In genomic region chr4:103162176-103162575, GRCh38 we compare ENCODE assay signal across 3 cellular contexts.
A peak's percentile ranks its signal among the peaks of the same experiment; 100 is the strongest.
TF ChIP-seq lines count a peak whose summit lies in the region.

No MANE protein-coding gene starts in this region.

TF ChIP-seq in SK-N-SH, 30 proteins besides CTCF, POLR2A, EP300 and RAD21:
- TF ChIP-seq, protein P1, sequence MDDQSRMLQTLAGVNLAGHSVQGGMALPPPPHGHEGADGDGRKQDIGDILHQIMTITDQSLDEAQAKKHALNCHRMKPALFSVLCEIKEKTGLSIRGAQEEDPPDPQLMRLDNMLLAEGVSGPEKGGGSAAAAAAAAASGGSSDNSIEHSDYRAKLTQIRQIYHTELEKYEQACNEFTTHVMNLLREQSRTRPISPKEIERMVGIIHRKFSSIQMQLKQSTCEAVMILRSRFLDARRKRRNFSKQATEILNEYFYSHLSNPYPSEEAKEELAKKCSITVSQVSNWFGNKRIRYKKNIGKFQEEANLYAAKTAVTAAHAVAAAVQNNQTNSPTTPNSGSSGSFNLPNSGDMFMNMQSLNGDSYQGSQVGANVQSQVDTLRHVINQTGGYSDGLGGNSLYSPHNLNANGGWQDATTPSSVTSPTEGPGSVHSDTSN (IDR thresholded peaks at IDR 0.05), result no peak
- TF ChIP-seq, protein P2, sequence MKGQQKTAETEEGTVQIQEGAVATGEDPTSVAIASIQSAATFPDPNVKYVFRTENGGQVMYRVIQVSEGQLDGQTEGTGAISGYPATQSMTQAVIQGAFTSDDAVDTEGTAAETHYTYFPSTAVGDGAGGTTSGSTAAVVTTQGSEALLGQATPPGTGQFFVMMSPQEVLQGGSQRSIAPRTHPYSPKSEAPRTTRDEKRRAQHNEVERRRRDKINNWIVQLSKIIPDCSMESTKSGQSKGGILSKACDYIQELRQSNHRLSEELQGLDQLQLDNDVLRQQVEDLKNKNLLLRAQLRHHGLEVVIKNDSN (IDR thresholded peaks at IDR 0.05; ENCODE audit: borderline replicate concordance, low read depth), result no peak
- TF ChIP-seq MAX (IDR thresholded peaks at IDR 0.05; ENCODE audit: low read depth) (no peak), RXRA (IDR thresholded peaks at IDR 0.05; ENCODE audit: borderline replicate concordance, low read depth) (no peak), FOSL2 (IDR thresholded peaks at IDR 0.05; ENCODE audit: borderline replicate concordance, low read depth) (no peak), TCF12 (IDR thresholded peaks at IDR 0.05) (no peak), POLR2AphosphoS5 (IDR thresholded peaks at IDR 0.05; ENCODE audit: low read depth, low read length) (no peak), TEAD4 (IDR thresholded peaks at IDR 0.05; ENCODE audit: borderline replicate concordance, insufficient read depth) (no peak), MEF2A (IDR thresholded peaks at IDR 0.05; ENCODE audit: borderline replicate concordance, low read depth) (no peak), GATA2 (CRISPR knock-in tag; IDR thresholded peaks at IDR 0.05) (no peak), MXI1 (IDR thresholded peaks at IDR 0.05; ENCODE audit: low read depth, low read length) (no peak)

TF ChIP-seq in SK-N-SH treated with all-trans-retinoic acid at 6 μM for 48 hours, 23 proteins besides CTCF, POLR2A, EP300 and RAD21:
- TF ChIP-seq GLIS3 (CRISPR knock-in tag; IDR thresholded peaks at IDR 0.05), result no peak
- no peak for TF ChIP-seq ZFP3 (CRISPR knock-in tag; IDR thresholded peaks at IDR 0.05)
- TF ChIP-seq RARB (CRISPR knock-in tag; IDR thresholded peaks at IDR 0.05), result no peak
- no peak for TF ChIP-seq PPARA (CRISPR knock-in tag; IDR thresholded peaks at IDR 0.05; ENCODE audit: borderline replicate concordance)
- TF ChIP-seq CSDC2 (CRISPR knock-in tag; IDR thresholded peaks at IDR 0.05), result no peak
- TF ChIP-seq ARNTL (CRISPR knock-in tag; IDR thresholded peaks at IDR 0.05; ENCODE audit: borderline replicate concordance, low read depth), result no peak
- no peak for TF ChIP-seq BACH2 (CRISPR knock-in tag; IDR thresholded peaks at IDR 0.05; ENCODE audit: borderline replicate concordance)
- TF ChIP-seq ZNF70 (CRISPR knock-in tag; IDR thresholded peaks at IDR 0.05), result no peak
- TF ChIP-seq ZFP30 (CRISPR knock-in tag; IDR thresholded peaks at IDR 0.05), result no peak
- TF ChIP-seq ISL1 (CRISPR knock-in tag; IDR thresholded peaks at IDR 0.05), result no peak

TF ChIP-seq in GM12878, 131 proteins besides CTCF, POLR2A, EP300 and RAD21:
- TF ChIP-seq PRDM15 (CRISPR knock-in tag; IDR thresholded peaks at IDR 0.05), result no peak
- TF ChIP-seq ATF7 (IDR thresholded peaks at IDR 0.05; ENCODE audit: low read depth), result peak; percentile 27; the same call in 1 of the 2 replicates
TF ChIP-seq in GM12878: peak in this region for 1.
